8 cellular contexts compared by ENCODE assay signal in genomic region chr7:141550694-141551079, GRCh38. TPM values are rescaled to one million over a fixed set of nuclear protein-coding genes. Genes with fewer than 3 reads are reported as not detected.
DNase-seq lines count a peak whose midpoint lies in the region; ATAC-seq and TF ChIP-seq lines count a peak whose summit lies in the region.

No MANE protein-coding gene starts in this region.

- CTCF ChIA-PET in WTC11 (lab: Charles Lee): interaction anchor here (1.6 to 2.8 kb wide), 3 partner anchors 17 to 188 kb away, joined by 4 to 12 read pairs (median 12); partner anchors contain the start of gene SSBP1

- H3K27ac Mint-ChIP-seq in WTC11: peak overlapping the region; percentile 49

- peak; percentile 29 for ATAC-seq in WTC11

- peaks cover 31% of the 10 kb centered on the region for H3K4me1 Mint-ChIP-seq in WTC11

- H3K9me3 ChIP-seq in ES-I3 (ENCODE audit: control insufficient read depth, insufficient read depth, low read length): no peaks in the 10 kb centered on the region
- H3K9me3 ChIP-seq in neuron (ENCODE audit: low read length): no peaks in the 10 kb centered on the region

- peak overlapping the region; percentile 64 for H3K9ac ChIP-seq in ES-I3 (ENCODE audit: low read depth, low read length)

- no peaks in the 10 kb centered on the region for H3K27me3 ChIP-seq in neuron (ENCODE audit: insufficient read depth, low read length)

- peak overlapping the region; percentile 83 for H3K4me3 ChIP-seq in HFF-Myc (replicated peaks; ENCODE audit: low read depth, low read length)
- H3K4me3 ChIP-seq in fibroblast of mammary gland (ENCODE audit: control insufficient read depth, low read depth, low read length): peak overlapping the region; percentile 83
- peak overlapping the region; percentile 91 for H3K4me3 ChIP-seq in neuron (ENCODE audit: low read length)

- no peaks in the 10 kb centered on the region for H3K27me3 Mint-ChIP-seq in WTC11 (ENCODE audit: low read depth)

- TF ChIP-seq CTCF in HFF-Myc (IDR thresholded peaks at IDR 0.05; ENCODE audit: low read depth, low read length, missing control alignments) (no peak), WTC11 (IDR thresholded peaks at IDR 0.05) (no peak), fibroblast of mammary gland (conservative IDR thresholded peaks at IDR 0.05; ENCODE audit: control insufficient read depth, insufficient read depth, low read depth, low read length) (no peak)

- peak overlapping the region; percentile 84 for H3K4me3 Mint-ChIP-seq in WTC11

- DNase-seq in HFF-Myc (ENCODE audit: extremely low read depth, low read depth) (no peak), WTC11 (ENCODE audit: low spot score) (peak; percentile 13), fibroblast of mammary gland (ENCODE audit: low read depth) (peak; percentile 6), NOMO-1 (lab: John Stamatoyannopoulos, UW; ENCODE audit: unreplicated experiment in 2 of 2) (no peak), GDM1 (lab: John Stamatoyannopoulos, UW) (no peak), activated gamma-delta T cell (lab: John Stamatoyannopoulos, UW) (no peak)

- H3K36me3 ChIP-seq in ES-I3 (ENCODE audit: insufficient read depth, low read length) (no peaks in the 10 kb centered on the region), neuron (ENCODE audit: insufficient read depth, low read length) (peaks cover 9% of the 10 kb centered on the region)

- no peaks in the 10 kb centered on the region for H3K9me3 Mint-ChIP-seq in WTC11

- H3K4me1 ChIP-seq in ES-I3 (ENCODE audit: insufficient read depth, low read length) (no peaks in the 10 kb centered on the region), neuron (ENCODE audit: insufficient read depth, low read length) (peaks cover 19% of the 10 kb centered on the region)

- peaks cover under 1% of the 10 kb centered on the region for H3K36me3 Mint-ChIP-seq in WTC11

- peak overlapping the region; percentile 96 for H2AFZ ChIP-seq in neuron (ENCODE audit: low read depth, low read length)

- POLR2A ChIA-PET in WTC11 (lab: Charles Lee): interaction anchor here (0.6 to 1.7 kb wide), 3 partner anchors 34 to 328 kb away, joined by 3 to 6 read pairs (median 4); no protein-coding TSS in a partner anchor

TF ChIP-seq in WTC11, 78 proteins besides CTCF, POLR2A, EP300 and RAD21:
- TF ChIP-seq, protein P1, sequence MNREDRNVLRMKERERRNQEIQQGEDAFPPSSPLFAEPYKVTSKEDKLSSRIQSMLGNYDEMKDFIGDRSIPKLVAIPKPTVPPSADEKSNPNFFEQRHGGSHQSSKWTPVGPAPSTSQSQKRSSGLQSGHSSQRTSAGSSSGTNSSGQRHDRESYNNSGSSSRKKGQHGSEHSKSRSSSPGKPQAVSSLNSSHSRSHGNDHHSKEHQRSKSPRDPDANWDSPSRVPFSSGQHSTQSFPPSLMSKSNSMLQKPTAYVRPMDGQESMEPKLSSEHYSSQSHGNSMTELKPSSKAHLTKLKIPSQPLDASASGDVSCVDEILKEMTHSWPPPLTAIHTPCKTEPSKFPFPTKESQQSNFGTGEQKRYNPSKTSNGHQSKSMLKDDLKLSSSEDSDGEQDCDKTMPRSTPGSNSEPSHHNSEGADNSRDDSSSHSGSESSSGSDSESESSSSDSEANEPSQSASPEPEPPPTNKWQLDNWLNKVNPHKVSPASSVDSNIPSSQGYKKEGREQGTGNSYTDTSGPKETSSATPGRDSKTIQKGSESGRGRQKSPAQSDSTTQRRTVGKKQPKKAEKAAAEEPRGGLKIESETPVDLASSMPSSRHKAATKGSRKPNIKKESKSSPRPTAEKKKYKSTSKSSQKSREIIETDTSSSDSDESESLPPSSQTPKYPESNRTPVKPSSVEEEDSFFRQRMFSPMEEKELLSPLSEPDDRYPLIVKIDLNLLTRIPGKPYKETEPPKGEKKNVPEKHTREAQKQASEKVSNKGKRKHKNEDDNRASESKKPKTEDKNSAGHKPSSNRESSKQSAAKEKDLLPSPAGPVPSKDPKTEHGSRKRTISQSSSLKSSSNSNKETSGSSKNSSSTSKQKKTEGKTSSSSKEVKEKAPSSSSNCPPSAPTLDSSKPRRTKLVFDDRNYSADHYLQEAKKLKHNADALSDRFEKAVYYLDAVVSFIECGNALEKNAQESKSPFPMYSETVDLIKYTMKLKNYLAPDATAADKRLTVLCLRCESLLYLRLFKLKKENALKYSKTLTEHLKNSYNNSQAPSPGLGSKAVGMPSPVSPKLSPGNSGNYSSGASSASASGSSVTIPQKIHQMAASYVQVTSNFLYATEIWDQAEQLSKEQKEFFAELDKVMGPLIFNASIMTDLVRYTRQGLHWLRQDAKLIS (CRISPR knock-in tag; IDR thresholded peaks at IDR 0.05; ENCODE audit: borderline replicate concordance): 0 out of 2 replicates have a peak, but pooled peaks have one; percentile 4
- TF ChIP-seq ATF2 (CRISPR knock-in tag; IDR thresholded peaks at IDR 0.05; ENCODE audit: borderline replicate concordance, low read depth) (no peak), FOXK1 (CRISPR knock-in tag; IDR thresholded peaks at IDR 0.05) (no peak)
- TF ChIP-seq, protein P2, sequence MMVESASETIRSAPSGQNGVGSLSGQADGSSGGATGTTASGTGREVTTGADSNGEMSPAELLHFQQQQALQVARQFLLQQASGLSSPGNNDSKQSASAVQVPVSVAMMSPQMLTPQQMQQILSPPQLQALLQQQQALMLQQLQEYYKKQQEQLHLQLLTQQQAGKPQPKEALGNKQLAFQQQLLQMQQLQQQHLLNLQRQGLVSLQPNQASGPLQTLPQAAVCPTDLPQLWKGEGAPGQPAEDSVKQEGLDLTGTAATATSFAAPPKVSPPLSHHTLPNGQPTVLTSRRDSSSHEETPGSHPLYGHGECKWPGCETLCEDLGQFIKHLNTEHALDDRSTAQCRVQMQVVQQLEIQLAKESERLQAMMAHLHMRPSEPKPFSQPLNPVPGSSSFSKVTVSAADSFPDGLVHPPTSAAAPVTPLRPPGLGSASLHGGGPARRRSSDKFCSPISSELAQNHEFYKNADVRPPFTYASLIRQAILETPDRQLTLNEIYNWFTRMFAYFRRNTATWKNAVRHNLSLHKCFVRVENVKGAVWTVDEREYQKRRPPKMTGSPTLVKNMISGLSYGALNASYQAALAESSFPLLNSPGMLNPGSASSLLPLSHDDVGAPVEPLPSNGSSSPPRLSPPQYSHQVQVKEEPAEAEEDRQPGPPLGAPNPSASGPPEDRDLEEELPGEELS (CRISPR knock-in tag; IDR thresholded peaks at IDR 0.05): no peak

RNA-seq across cellular contexts. Expression of gene AGK, which starts 0.5 kb away (rescaled TPM):
- total RNA-seq in WTC11 (2021): 32.2 to 43.0 TPM (median 37.4 TPM) in 3 replicates

Comparison
In these comparisons a context has a peak if more than half of its experiments do, and no peak if none do; other contexts are left out.
1. DNase-seq: peak in WTC11 (single experiment) and fibroblast of mammary gland (single experiment); none in HFF-Myc (single experiment), NOMO-1 (0 of 2), GDM1 (single experiment) and activated gamma-delta T cell (single experiment).
2. Peak in every context shown above with its lines, with median percentiles within 50 percentile points of each other: H3K4me3 ChIP-seq.